8 cellular contexts compared by ENCODE assay signal in the genomic region with DNA sequence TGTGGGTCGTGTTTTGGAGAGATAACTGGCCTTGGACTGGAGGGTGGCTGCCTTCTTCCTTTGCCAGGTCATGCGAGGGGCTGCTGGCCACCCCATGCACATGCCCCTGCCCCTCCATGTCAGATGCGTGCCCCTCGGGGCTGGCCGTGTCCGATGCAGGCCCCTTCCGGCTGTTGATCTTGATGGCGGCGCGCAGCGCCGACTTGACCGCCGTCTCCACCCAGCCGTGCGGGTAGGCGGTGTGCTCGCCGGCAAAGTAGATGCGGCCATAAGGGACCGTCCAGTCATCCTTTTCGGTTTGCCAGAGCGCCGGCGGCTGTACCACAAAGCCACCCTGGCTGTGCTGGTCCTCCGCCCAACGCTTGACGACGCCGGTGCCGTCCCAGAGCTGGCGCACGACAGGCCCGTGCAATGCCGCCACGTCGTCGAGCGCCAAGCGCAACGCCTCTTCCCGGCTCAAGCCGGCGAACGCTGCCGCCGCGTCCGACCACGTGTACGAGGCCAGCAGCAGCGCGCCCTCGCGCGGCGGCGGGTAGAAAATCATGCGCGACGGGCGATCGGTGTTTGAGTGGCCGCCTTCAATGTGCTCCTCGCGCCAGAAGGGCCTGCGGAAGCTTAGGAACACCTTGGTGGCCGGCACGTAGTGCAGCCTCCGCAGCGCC. TPM values are rescaled to one million over a fixed set of nuclear protein-coding genes. Genes with fewer than 3 reads are reported as not detected.
DNase-seq lines count a peak whose midpoint lies in the region; ATAC-seq lines count a peak whose summit lies in the region.

No MANE protein-coding gene starts in this region.

- no peak for ATAC-seq in GM18868 (IDR thresholded peaks at IDR 0.05; ENCODE audit: unreplicated experiment)

- peak; percentile 68 for DNase-seq in AG08396 (ENCODE audit: low spot score)
- peak; percentile 90 for DNase-seq in HT-29 (ENCODE audit: low spot score)
- peak; percentile 50 to 52 for DNase-seq in activated CD4-positive, alpha-beta T cell treated with anti-CD3 and anti-CD28 coated beads, Interleukin-2, amount 50 U/mL, for 24 hours (ENCODE audit: low read depth in 1 of 2, low spot score in 1 of 2)
- DNase-seq in ecto neural progenitor cell (ENCODE audit: low spot score) = peak; percentile 84
- DNase-seq in medulla oblongata (ENCODE audit: extremely low spot score) = peak; percentile 66
- DNase-seq in stimulated activated CD8-positive, alpha-beta memory T cell treated with anti-CD3 and anti-CD28 coated beads, Interleukin-12 subunit alpha, Interleukin-12 subunit beta, amount 100 ng/mL, for 4 hours (ENCODE audit: low read depth) = peak; percentile 48
- no peak for DNase-seq in H4 (ENCODE audit: low spot score)

RNA-seq across cellular contexts. Expression of a gene that starts 6.9 kb away (rescaled TPM):
- total RNA-seq in HT-29 (2014; rRNA removed; shearing (Covaris generic)) = 1.1 and 2.3 TPM in 2 replicates
- total RNA-seq in H4 (2014; rRNA removed; shearing (Covaris generic)) = 0.15 TPM in 1 of 2 replicates, not detected in the other

RNA-seq across cellular contexts. Expression of a gene that starts 12.3 kb away (rescaled TPM):
- total RNA-seq in HT-29 (2014; rRNA removed; shearing (Covaris generic)) = 34.5 and 38.4 TPM in 2 replicates
- 2.6 and 6.8 TPM in 2 replicates for total RNA-seq in H4 (2014; rRNA removed; shearing (Covaris generic))

RNA-seq across cellular contexts. Expression of a gene that starts 12.7 kb away (rescaled TPM):
- total RNA-seq in HT-29 (2014; rRNA removed; shearing (Covaris generic)) = 89.9 and 96.4 TPM in 2 replicates
- 12.8 and 13.4 TPM in 2 replicates for total RNA-seq in H4 (2014; rRNA removed; shearing (Covaris generic))

RNA-seq across cellular contexts. Expression of a gene that starts 22.4 kb away (rescaled TPM):
- 215 and 243 TPM in 2 replicates for total RNA-seq in HT-29 (2014; rRNA removed; shearing (Covaris generic))
- 20.5 and 22.7 TPM in 2 replicates for total RNA-seq in H4 (2014; rRNA removed; shearing (Covaris generic))

RNA-seq across cellular contexts. Expression of a gene that starts 38.9 kb away (rescaled TPM):
- total RNA-seq in HT-29 (2014; rRNA removed; shearing (Covaris generic)) = 188 and 218 TPM in 2 replicates
- total RNA-seq in H4 (2014; rRNA removed; shearing (Covaris generic)) = 99.9 and 101 TPM in 2 replicates
